ENCODE assay signal across 16 cellular contexts in the genomic region with DNA sequence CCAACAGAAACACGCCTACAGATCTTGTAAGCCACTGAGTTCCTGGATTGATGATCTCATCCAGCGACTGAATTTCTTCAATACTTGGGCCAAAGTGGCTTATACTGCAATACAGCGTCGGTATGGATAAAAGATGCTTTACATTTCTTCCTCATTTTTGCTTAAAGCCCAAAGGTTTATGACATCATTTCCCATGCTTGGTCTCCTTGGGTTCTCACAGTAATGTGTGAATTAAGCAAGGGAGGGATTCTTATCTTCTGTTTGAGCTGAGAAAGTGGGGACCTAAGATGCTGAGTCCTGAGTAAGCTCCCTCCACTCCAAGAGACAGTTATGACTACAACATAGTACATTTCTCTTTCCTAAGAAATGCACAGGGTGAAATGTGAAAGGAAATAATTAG.
"Had no signal": no experiment of that assay in that cellular context is flagged by ENCODE, and none has a peak within 500 bp of the region (broad histone marks: within the 10 kb centered on the region; RNA-seq: fewer than 3 reads in every experiment).

No MANE protein-coding gene starts in this region.

- H3K27me3 ChIP-seq: colonic mucosa, hepatocyte, sigmoid colon, suprapubic skin had no signal

- H3K36me3 ChIP-seq: colonic mucosa, suprapubic skin had no signal

- H3K4me1 ChIP-seq: colonic mucosa, sigmoid colon, suprapubic skin had no signal

- H3K27ac ChIP-seq: colonic mucosa, hepatocyte, sigmoid colon, suprapubic skin had no signal

- H3K4me3 ChIP-seq: colonic mucosa, hepatocyte, sigmoid colon, suprapubic skin had no signal

- DNase-seq: activated B cell treated with CpG ODN at 0.5 μM for 24 hours; activated CD4-positive, alpha-beta T cell treated with anti-CD3 and anti-CD28 coated beads, Interleukin-2, amount 50 U/mL, for 1 hour; activated gamma-delta T cell; activated naive CD8-positive, alpha-beta T cell treated with anti-CD3 and anti-CD28 coated beads, Interleukin-2, amount 10 ng/mL, durations not matched to agents 7 days and 5 days; activated T-cell treated with anti-CD3 and anti-CD28 coated beads, Interleukin-2, amount 50 U/mL, for 24 hours; caudate nucleus; colonic mucosa; effector CD4-positive, alpha-beta T cell; left ventricle myocardium superior; nephron progenitor cell; sigmoid colon; stimulated activated CD4-positive, alpha-beta T cell treated with anti-CD3 and anti-CD28 coated beads, Interleukin-2, amount 100 ng/mL, for 48 hours; stimulated activated CD8-positive, alpha-beta memory T cell treated with anti-CD3 and anti-CD28 coated beads, Interleukin-4, amount 100 ng/mL, for 48 hours; stimulated activated naive CD8-positive, alpha-beta T cell treated with anti-CD3 and anti-CD28 coated beads, Interleukin-15, Interleukin-2, amounts not matched to agents 100 U/mL and 50 U/mL, for 24 hours had no signal

- H3K4me2 ChIP-seq: hepatocyte had no signal

- ATAC-seq: left ventricle myocardium superior; stimulated activated naive CD8-positive, alpha-beta T cell treated with anti-CD3 and anti-CD28 coated beads, Interleukin-15, Interleukin-2, amounts not matched to agents 100 U/mL and 50 U/mL, for 24 hours had no signal

- H3K9me3 ChIP-seq: colonic mucosa, sigmoid colon, suprapubic skin had no signal

- H2AFZ ChIP-seq: hepatocyte had no signal
